In genomic region chr16:60214321-60214720, GRCh38 we compare ENCODE assay signal across 38 cellular contexts.
"Had no signal": no experiment of that assay in that cellular context is flagged by ENCODE, and none has a peak within 500 bp of the region (broad histone marks: within the 10 kb centered on the region; RNA-seq: fewer than 3 reads in every experiment).

No MANE protein-coding gene starts in this region.

- H3K4me1 Mint-ChIP-seq: activated CD4-positive, alpha-beta T cell treated with anti-CD3 and anti-CD28 coated beads for 36 hours; activated CD4-positive, alpha-beta T cell treated with anti-CD3 and anti-CD28 coated beads, Interleukin-2, amount 10 ng/mL, durations not matched to agents 24 days and 14 days; activated CD8-positive, alpha-beta memory T cell treated with anti-CD3 and anti-CD28 coated beads, Interleukin-2, amount 10 ng/mL, durations not matched to agents 7 days and 5 days; activated naive CD4-positive, alpha-beta T cell treated with anti-CD3 and anti-CD28 coated beads, Interleukin-2, amount 50 U/mL, for 24 hours; activated naive CD8-positive, alpha-beta T cell treated with anti-CD3 and anti-CD28 coated beads for 36 hours; activated naive CD8-positive, alpha-beta T cell treated with anti-CD3 and anti-CD28 coated beads, Interleukin-2, amount 50 U/mL, for 24 hours; central memory CD8-positive, alpha-beta T cell; T-helper 17 cell had no signal

- H3K4me1 ChIP-seq: adrenal gland, body of pancreas, breast epithelium, esophagus muscularis mucosa, foreskin keratinocyte, gastrocnemius medialis had no signal

- ATAC-seq: activated CD4-positive, alpha-beta T cell treated with anti-CD3 and anti-CD28 coated beads for 36 hours; activated CD8-positive, alpha-beta memory T cell treated with anti-CD3 and anti-CD28 coated beads, Interleukin-2, amount 10 ng/mL, durations not matched to agents 7 days and 5 days; activated CD8-positive, alpha-beta T cell treated with anti-CD3 and anti-CD28 coated beads, Interleukin-2, amount 10 ng/mL, durations not matched to agents 7 days and 5 days; activated naive CD8-positive, alpha-beta T cell treated with anti-CD3 and anti-CD28 coated beads, Interleukin-2, amount 50 U/mL, for 24 hours; body of pancreas; effector memory CD8-positive, alpha-beta T cell; foreskin keratinocyte; gastrocnemius medialis; T-helper 17 cell had no signal

- H3K27ac ChIP-seq: adrenal gland, body of pancreas, breast epithelium, cardiac muscle cell, coronary artery, esophagus muscularis mucosa, foreskin keratinocyte, gastrocnemius medialis, WERI-Rb-1 had no signal

- DNase-seq: activated CD4-positive, alpha-beta memory T cell treated with anti-CD3 and anti-CD28 coated beads for 36 hours; activated CD4-positive, alpha-beta T cell treated with anti-CD3 and anti-CD28 coated beads for 36 hours; activated CD4-positive, alpha-beta T cell treated with anti-CD3 and anti-CD28 coated beads, Interleukin-2, amount 10 ng/mL, durations not matched to agents 24 days and 14 days; activated CD4-positive, CD25-positive, alpha-beta regulatory T cell; activated CD4-positive, CD25-positive, alpha-beta regulatory T cell treated with anti-CD3 and anti-CD28 coated beads, Interleukin-2, amount 50 U/mL, for 72 hours; activated CD8-positive, alpha-beta memory T cell treated with anti-CD3 and anti-CD28 coated beads, Interleukin-2, amount 10 ng/mL, durations not matched to agents 7 days and 5 days; activated CD8-positive, alpha-beta memory T cell treated with anti-CD3 and anti-CD28 coated beads, Interleukin-2, amount 50 U/mL, for 4 hours; activated CD8-positive, alpha-beta T cell treated with anti-CD3 and anti-CD28 coated beads, Interleukin-2, amount 10 ng/mL, durations not matched to agents 7 days and 5 days; activated effector memory CD4-positive, alpha-beta T cell treated with anti-CD3 and anti-CD28 coated beads, Interleukin-2, amount 50 U/mL, for 16 hours; activated naive CD4-positive, alpha-beta T cell treated with anti-CD3 and anti-CD28 coated beads for 36 hours; activated naive CD8-positive, alpha-beta T cell treated with anti-CD3 and anti-CD28 coated beads for 36 hours; activated naive CD8-positive, alpha-beta T cell treated with anti-CD3 and anti-CD28 coated beads, Interleukin-2, amount 50 U/mL, for 24 hours; activated T-cell treated with anti-CD3 and anti-CD28 coated beads, Interleukin-2, amount 50 U/mL, for 1 hour; activated T-cell treated with anti-CD3 and anti-CD28 coated beads, Interleukin-2, amount 50 U/mL, for 48 hours; adrenal gland; amygdala; aorta; body of pancreas; effector CD4-positive, alpha-beta T cell; effector memory CD8-positive, alpha-beta T cell; erythroblast; foreskin keratinocyte; gastrocnemius medialis; glutamatergic neuron; T-helper 1 cell; T-helper 17 cell; T1000; WERI-Rb-1 had no signal

- H3K27me3 ChIP-seq: adrenal gland, body of pancreas, breast epithelium, cardiac muscle cell, esophagus muscularis mucosa, foreskin keratinocyte, gastrocnemius medialis had no signal

- H3K36me3 ChIP-seq: adrenal gland, breast epithelium, cardiac muscle cell, esophagus muscularis mucosa, gastrocnemius medialis, WERI-Rb-1 had no signal

- H3K36me3 Mint-ChIP-seq: activated CD4-positive, alpha-beta memory T cell treated with anti-CD3 and anti-CD28 coated beads for 36 hours; activated CD8-positive, alpha-beta memory T cell treated with anti-CD3 and anti-CD28 coated beads, Interleukin-2, amount 10 ng/mL, durations not matched to agents 7 days and 5 days; activated naive CD4-positive, alpha-beta T cell treated with anti-CD3 and anti-CD28 coated beads, Interleukin-2, amount 50 U/mL, for 24 hours; activated naive CD8-positive, alpha-beta T cell treated with anti-CD3 and anti-CD28 coated beads for 36 hours had no signal

- H3K9me3 Mint-ChIP-seq: activated naive CD4-positive, alpha-beta T cell treated with anti-CD3 and anti-CD28 coated beads for 36 hours; dendritic cell treated with granulocyte-macrophage colony-stimulating factor and Interleukin-4, amounts not matched to agents 40 ng/mL and 50 ng/mL, for 4 days had no signal

- H3K9me3 ChIP-seq: adrenal gland, body of pancreas, breast epithelium, esophagus muscularis mucosa, gastrocnemius medialis had no signal

- H3K27ac Mint-ChIP-seq: activated CD4-positive, alpha-beta memory T cell treated with anti-CD3 and anti-CD28 coated beads for 36 hours; activated CD4-positive, alpha-beta T cell treated with anti-CD3 and anti-CD28 coated beads for 36 hours; activated CD4-positive, alpha-beta T cell treated with anti-CD3 and anti-CD28 coated beads, Interleukin-2, amount 10 ng/mL, durations not matched to agents 24 days and 14 days; activated CD8-positive, alpha-beta memory T cell treated with anti-CD3 and anti-CD28 coated beads, Interleukin-2, amount 10 ng/mL, durations not matched to agents 7 days and 5 days; activated CD8-positive, alpha-beta T cell treated with anti-CD3 and anti-CD28 coated beads, Interleukin-2, amount 10 ng/mL, durations not matched to agents 7 days and 5 days; activated naive CD4-positive, alpha-beta T cell treated with anti-CD3 and anti-CD28 coated beads for 36 hours; activated naive CD4-positive, alpha-beta T cell treated with anti-CD3 and anti-CD28 coated beads, Interleukin-2, amount 50 U/mL, for 24 hours; activated naive CD8-positive, alpha-beta T cell treated with anti-CD3 and anti-CD28 coated beads for 36 hours; activated naive CD8-positive, alpha-beta T cell treated with anti-CD3 and anti-CD28 coated beads, Interleukin-2, amount 50 U/mL, for 24 hours; activated T-helper 1 cell treated with anti-CD3 and anti-CD28 coated beads, Interleukin-12 subunit alpha, Interleukin-12 subunit beta, Interleukin-2, Interleukin-4 antibody, amounts not matched to agents 30 ng/mL and 10 ng/mL and 1 ng/mL, durations not matched to agents 14 hours and 24 hours and 36 hours; activated T-helper 2 cell treated with anti-CD3 and anti-CD28 coated beads, Interferon-gamma antibody, Interleukin-2, Interleukin-4, amounts not matched to agents 10 μg/mL and 5 μg/mL and 100 μg/mL, durations not matched to agents 14 hours and 24 hours and 36 hours; dendritic cell treated with granulocyte-macrophage colony-stimulating factor and Interleukin-4, amounts not matched to agents 40 ng/mL and 50 ng/mL, for 4 days; effector memory CD8-positive, alpha-beta T cell; T-helper 17 cell; T-helper 2 cell treated with Interferon-gamma antibody and Interleukin-4, amounts not matched to agents 5 μg/mL and 100 μg/mL, for 36 hours had no signal

- H3K27me3 Mint-ChIP-seq: activated CD4-positive, alpha-beta memory T cell treated with anti-CD3 and anti-CD28 coated beads for 36 hours; activated CD4-positive, alpha-beta T cell treated with anti-CD3 and anti-CD28 coated beads for 36 hours; activated CD4-positive, alpha-beta T cell treated with anti-CD3 and anti-CD28 coated beads, Interleukin-2, amount 10 ng/mL, durations not matched to agents 24 days and 14 days; activated CD8-positive, alpha-beta memory T cell treated with anti-CD3 and anti-CD28 coated beads, Interleukin-2, amount 10 ng/mL, durations not matched to agents 7 days and 5 days; activated naive CD4-positive, alpha-beta T cell treated with anti-CD3 and anti-CD28 coated beads, Interleukin-2, amount 50 U/mL, for 24 hours; activated naive CD8-positive, alpha-beta T cell treated with anti-CD3 and anti-CD28 coated beads for 36 hours; activated naive CD8-positive, alpha-beta T cell treated with anti-CD3 and anti-CD28 coated beads, Interleukin-2, amount 50 U/mL, for 24 hours; central memory CD8-positive, alpha-beta T cell; dendritic cell treated with granulocyte-macrophage colony-stimulating factor and Interleukin-4, amounts not matched to agents 40 ng/mL and 50 ng/mL, for 4 days; effector memory CD8-positive, alpha-beta T cell; T-helper 17 cell had no signal

- H3K4me3 Mint-ChIP-seq: activated CD4-positive, alpha-beta memory T cell treated with anti-CD3 and anti-CD28 coated beads for 36 hours; activated CD4-positive, alpha-beta T cell treated with anti-CD3 and anti-CD28 coated beads for 36 hours; activated CD4-positive, alpha-beta T cell treated with anti-CD3 and anti-CD28 coated beads, Interleukin-2, amount 10 ng/mL, durations not matched to agents 24 days and 14 days; activated CD8-positive, alpha-beta memory T cell treated with anti-CD3 and anti-CD28 coated beads, Interleukin-2, amount 10 ng/mL, durations not matched to agents 7 days and 5 days; activated CD8-positive, alpha-beta T cell treated with anti-CD3 and anti-CD28 coated beads, Interleukin-2, amount 10 ng/mL, durations not matched to agents 7 days and 5 days; activated naive CD4-positive, alpha-beta T cell treated with anti-CD3 and anti-CD28 coated beads for 36 hours; activated naive CD4-positive, alpha-beta T cell treated with anti-CD3 and anti-CD28 coated beads, Interleukin-2, amount 50 U/mL, for 24 hours; activated naive CD8-positive, alpha-beta T cell treated with anti-CD3 and anti-CD28 coated beads for 36 hours; activated naive CD8-positive, alpha-beta T cell treated with anti-CD3 and anti-CD28 coated beads, Interleukin-2, amount 50 U/mL, for 24 hours; activated T-helper 1 cell treated with anti-CD3 and anti-CD28 coated beads, Interleukin-12 subunit alpha, Interleukin-12 subunit beta, Interleukin-2, Interleukin-4 antibody, amounts not matched to agents 30 ng/mL and 10 ng/mL and 1 ng/mL, durations not matched to agents 14 hours and 24 hours and 36 hours; central memory CD8-positive, alpha-beta T cell; dendritic cell treated with granulocyte-macrophage colony-stimulating factor and Interleukin-4, amounts not matched to agents 40 ng/mL and 50 ng/mL, for 4 days; effector memory CD8-positive, alpha-beta T cell; T-helper 17 cell; T-helper 2 cell treated with Interferon-gamma antibody and Interleukin-4, amounts not matched to agents 5 μg/mL and 100 μg/mL, for 36 hours had no signal

- H3K4me3 ChIP-seq: adrenal gland, body of pancreas, breast epithelium, cardiac muscle cell, coronary artery, esophagus muscularis mucosa, gastrocnemius medialis had no signal
